ENCODE assay signal across 20 cellular contexts in genomic region chr3:128815318-128816064, GRCh38.
DNase-seq lines count a peak whose midpoint lies in the region; ATAC-seq and TF ChIP-seq lines count a peak whose summit lies in the region.
"Had no signal": no experiment of that assay in that cellular context is flagged by ENCODE, and none has a peak within 500 bp of the region (broad histone marks: within the 10 kb centered on the region; RNA-seq: fewer than 3 reads in every experiment).

No MANE protein-coding gene starts in this region.

- H3K4me1 Mint-ChIP-seq in activated CD8-positive, alpha-beta T cell treated with anti-CD3 and anti-CD28 coated beads for 36 hours (ENCODE audit: low read depth) = peaks cover 12% of the 10 kb centered on the region
- no peaks in the 10 kb centered on the region for H3K4me1 Mint-ChIP-seq in activated CD8-positive, alpha-beta T cell treated with anti-CD3 and anti-CD28 coated beads, Interleukin-2, amount 10 ng/mL, durations not matched to agents 7 days and 5 days (ENCODE audit: low read depth)
- H3K4me1 Mint-ChIP-seq in stimulated activated effector memory CD8-positive, alpha-beta T cell treated with anti-CD3 and anti-CD28 coated beads, Interleukin-12 subunit alpha, Interleukin-12 subunit beta, amount 100 ng/mL, for 72 hours = peaks cover 18% of the 10 kb centered on the region
- H3K4me1 Mint-ChIP-seq: neural crest cell had no signal

- TF ChIP-seq POLR2A in spleen (IDR thresholded peaks at IDR 0.05) = no peak

- POLR2A ChIA-PET in activated CD8-positive, alpha-beta T cell treated with anti-CD3 and anti-CD28 coated beads for 36 hours (lab: Charles Lee) = interaction anchor here (0.9 kb wide), 1 partner anchor 11 kb away, joined by 3 read pairs; no protein-coding TSS in a partner anchor
- POLR2A ChIA-PET in activated CD8-positive, alpha-beta T cell treated with anti-CD3 and anti-CD28 coated beads, Interleukin-2, amount 10 ng/mL, durations not matched to agents 7 days and 5 days (lab: Charles Lee) = no interaction called here

- H3K4me3 Mint-ChIP-seq in activated CD8-positive, alpha-beta T cell treated with anti-CD3 and anti-CD28 coated beads for 36 hours = no peak overlapping the region
- H3K4me3 Mint-ChIP-seq in activated CD8-positive, alpha-beta T cell treated with anti-CD3 and anti-CD28 coated beads, Interleukin-2, amount 10 ng/mL, durations not matched to agents 7 days and 5 days = no peak overlapping the region
- H3K4me3 Mint-ChIP-seq in stimulated activated effector memory CD8-positive, alpha-beta T cell treated with anti-CD3 and anti-CD28 coated beads, Interleukin-12 subunit alpha, Interleukin-12 subunit beta, amount 100 ng/mL, for 72 hours = no peak overlapping the region
- H3K4me3 Mint-ChIP-seq: neural crest cell had no signal

- ATAC-seq in activated CD8-positive, alpha-beta T cell treated with anti-CD3 and anti-CD28 coated beads for 36 hours = no peak
- ATAC-seq in activated CD8-positive, alpha-beta T cell treated with anti-CD3 and anti-CD28 coated beads, Interleukin-2, amount 10 ng/mL, durations not matched to agents 7 days and 5 days = no peak
- ATAC-seq in stimulated activated effector memory CD8-positive, alpha-beta T cell treated with anti-CD3 and anti-CD28 coated beads, Interleukin-12 subunit alpha, Interleukin-12 subunit beta, amount 100 ng/mL, for 72 hours = no peak
- ATAC-seq in HG03521 (IDR thresholded peaks at IDR 0.05; ENCODE audit: unreplicated experiment) (no peak), GM18867 (IDR thresholded peaks at IDR 0.05; ENCODE audit: unreplicated experiment) (no peak)
- ATAC-seq: left lobe of liver, PC-3 had no signal

- H3K27me3 ChIP-seq in HL-60 (ENCODE audit: insufficient read depth, poor library complexity, severe bottlenecking) = no peaks in the 10 kb centered on the region
- H3K27me3 ChIP-seq in left ventricle myocardium inferior (ENCODE audit: low read depth) = no peaks in the 10 kb centered on the region
- H3K27me3 ChIP-seq in spleen (replicated peaks in 1 of 7) = no peaks in the 10 kb centered on the region
- H3K27me3 ChIP-seq: breast epithelium had no signal

- CTCF ChIA-PET in activated CD8-positive, alpha-beta T cell treated with anti-CD3 and anti-CD28 coated beads for 36 hours (lab: Charles Lee) = interaction anchor here (1.2 to 1.4 kb wide), 5 partner anchors 9 to 135 kb away, joined by 3 read pairs; no protein-coding TSS in a partner anchor
- CTCF ChIA-PET in activated CD8-positive, alpha-beta T cell treated with anti-CD3 and anti-CD28 coated beads, Interleukin-2, amount 10 ng/mL, durations not matched to agents 7 days and 5 days (lab: Charles Lee) = interaction anchor here (1.0 to 1.3 kb wide), 3 partner anchors 11 to 135 kb away, joined by 3 to 4 read pairs (median 4); no protein-coding TSS in a partner anchor

- no peak for TF ChIP-seq CTCF in activated CD8-positive, alpha-beta T cell treated with anti-CD3 and anti-CD28 coated beads for 36 hours (IDR thresholded peaks at IDR 0.05)
- no peak for TF ChIP-seq CTCF in HL-60 (IDR thresholded peaks at IDR 0.05; ENCODE audit: insufficient read depth, low read length)
- no peak for TF ChIP-seq CTCF in left ventricle myocardium inferior (IDR thresholded peaks at IDR 0.05; ENCODE audit: borderline replicate concordance)
- TF ChIP-seq CTCF in spleen (IDR thresholded peaks at IDR 0.05 in 8 of 11, conservative IDR thresholded peaks at IDR 0.05 in 3 of 11) = no peak

- H3K27ac Mint-ChIP-seq in activated CD8-positive, alpha-beta T cell treated with anti-CD3 and anti-CD28 coated beads for 36 hours = peak overlapping the region; percentile 16
- no peak overlapping the region for H3K27ac Mint-ChIP-seq in activated CD8-positive, alpha-beta T cell treated with anti-CD3 and anti-CD28 coated beads, Interleukin-2, amount 10 ng/mL, durations not matched to agents 7 days and 5 days
- H3K27ac Mint-ChIP-seq in stimulated activated effector memory CD8-positive, alpha-beta T cell treated with anti-CD3 and anti-CD28 coated beads, Interleukin-12 subunit alpha, Interleukin-12 subunit beta, amount 100 ng/mL, for 72 hours = peak overlapping the region; percentile 76

- peaks cover 35% of the 10 kb centered on the region for H3K36me3 ChIP-seq in left ventricle myocardium inferior
- H3K36me3 ChIP-seq in spleen = peaks cover 0 to 100% (median 54%) of the 10 kb centered on the region in 6 donors

- H3K4me1 ChIP-seq in left ventricle myocardium inferior (peaks cover 69% of the 10 kb centered on the region), spleen (peaks cover 0 to 47% (median 24%) of the 10 kb centered on the region in 6 donors)
- H3K4me1 ChIP-seq: breast epithelium had no signal

- no peak for DNase-seq in activated CD8-positive, alpha-beta T cell treated with anti-CD3 and anti-CD28 coated beads for 36 hours
- DNase-seq in activated CD8-positive, alpha-beta T cell treated with anti-CD3 and anti-CD28 coated beads, Interleukin-2, amount 10 ng/mL, durations not matched to agents 7 days and 5 days = no peak
- DNase-seq in HL-60 (ENCODE audit: low read depth in 1 of 2, low spot score in 1 of 2) (no peak), left ventricle myocardium inferior (no peak), spleen (no peak)
- no peak for DNase-seq in stimulated activated effector memory CD8-positive, alpha-beta T cell treated with anti-CD3 and anti-CD28 coated beads, Interleukin-12 subunit alpha, Interleukin-12 subunit beta, amount 100 ng/mL, for 72 hours (ENCODE audit: low spot score in 2 of 2)
- DNase-seq: cortex of kidney; DMS 273 treated with DMSO at 0.1 percent for 48 hours; GOT3; NCI-H2081 treated with DMSO at 0.1 percent for 48 hours; NCI-H446; PC-3; posterior cingulate gyrus; small intestine; stimulated activated CD4-positive, alpha-beta T cell treated with anti-CD3 and anti-CD28 coated beads, Interleukin-4, amount 100 ng/mL, for 4 hours had no signal

- H3K27ac ChIP-seq in HL-60 (replicated peaks) (peak overlapping the region; percentile 42; the same call in 1 of the 2 replicates), left ventricle myocardium inferior (replicated peaks) (peak overlapping the region; percentile 89), spleen (peak overlapping the region in 1 of 8 donors; percentile 3)
- H3K27ac ChIP-seq: breast epithelium had no signal

- H3K4me3 ChIP-seq in HL-60 (replicated peaks; ENCODE audit: insufficient read depth, low read length) = no peak overlapping the region
- no peak overlapping the region for H3K4me3 ChIP-seq in left ventricle myocardium inferior
- H3K4me3 ChIP-seq in spleen = no peak overlapping the region
- H3K4me3 ChIP-seq: breast epithelium had no signal

- H3K9me3 ChIP-seq in left ventricle myocardium inferior (replicated peaks) (no peaks in the 10 kb centered on the region), spleen (no peaks in the 10 kb centered on the region)
- H3K9me3 ChIP-seq: breast epithelium had no signal

- no peaks in the 10 kb centered on the region for H3K9me3 Mint-ChIP-seq in activated CD8-positive, alpha-beta T cell treated with anti-CD3 and anti-CD28 coated beads for 36 hours
- H3K9me3 Mint-ChIP-seq in activated CD8-positive, alpha-beta T cell treated with anti-CD3 and anti-CD28 coated beads, Interleukin-2, amount 10 ng/mL, durations not matched to agents 7 days and 5 days (ENCODE audit: insufficient read depth) = no peaks in the 10 kb centered on the region
- H3K9me3 Mint-ChIP-seq in stimulated activated effector memory CD8-positive, alpha-beta T cell treated with anti-CD3 and anti-CD28 coated beads, Interleukin-12 subunit alpha, Interleukin-12 subunit beta, amount 100 ng/mL, for 72 hours = no peaks in the 10 kb centered on the region

- 61 to 72% (median 70%) methylated on average over 3 of the region's 3 CpGs for WGBS in spleen, 5 donors

- H3K36me3 Mint-ChIP-seq in activated CD8-positive, alpha-beta T cell treated with anti-CD3 and anti-CD28 coated beads for 36 hours (ENCODE audit: low read depth) = peaks cover 67% of the 10 kb centered on the region
- peaks cover 65% of the 10 kb centered on the region for H3K36me3 Mint-ChIP-seq in activated CD8-positive, alpha-beta T cell treated with anti-CD3 and anti-CD28 coated beads, Interleukin-2, amount 10 ng/mL, durations not matched to agents 7 days and 5 days (ENCODE audit: low read depth)
- H3K36me3 Mint-ChIP-seq in stimulated activated effector memory CD8-positive, alpha-beta T cell treated with anti-CD3 and anti-CD28 coated beads, Interleukin-12 subunit alpha, Interleukin-12 subunit beta, amount 100 ng/mL, for 72 hours = peaks cover 100% of the 10 kb centered on the region

- intact Hi-C loops in activated CD8-positive, alpha-beta T cell treated with anti-CD3 and anti-CD28 coated beads for 36 hours (cut with micrococcal nuclease) = no loop called here
- intact Hi-C loops in left ventricle myocardium inferior (cut with micrococcal nuclease) (no loop called here), spleen (cut with DNase I; ENCODE audit: low total_unique reads) (no loop called here)

- no peaks in the 10 kb centered on the region for H3K27me3 Mint-ChIP-seq in activated CD8-positive, alpha-beta T cell treated with anti-CD3 and anti-CD28 coated beads for 36 hours
- H3K27me3 Mint-ChIP-seq in activated CD8-positive, alpha-beta T cell treated with anti-CD3 and anti-CD28 coated beads, Interleukin-2, amount 10 ng/mL, durations not matched to agents 7 days and 5 days (ENCODE audit: low read depth) = no peaks in the 10 kb centered on the region
